ENCODE assay signal across 9 cellular contexts in genomic region chr6:33746651-33747100, GRCh38. TPM values are rescaled to one million over a fixed set of nuclear protein-coding genes. Genes with fewer than 3 reads are reported as not detected.
A peak's percentile ranks its signal among the peaks of the same experiment; 100 is the strongest.
DNase-seq lines count a peak whose midpoint lies in the region; ATAC-seq and TF ChIP-seq lines count a peak whose summit lies in the region.
"Had no signal": no experiment of that assay in that cellular context is flagged by ENCODE, and none has a peak within 500 bp of the region (broad histone marks: within the 10 kb centered on the region; RNA-seq: fewer than 3 reads in every experiment).

TSS of gene IP6K3 (minus strand) at chr6:33746905. CDS start at chr6:33735476, 11,429 bp downstream.

- CTCF ChIA-PET in activated naive CD4-positive, alpha-beta T cell treated with anti-CD3 and anti-CD28 coated beads for 36 hours (lab: Charles Lee): interaction anchor here (1.7 kb wide), 1 partner anchor 281 kb away, joined by 5 read pairs; no protein-coding TSS in a partner anchor

- H3K27me3 Mint-ChIP-seq in activated naive CD4-positive, alpha-beta T cell treated with anti-CD3 and anti-CD28 coated beads, Interleukin-2, amount 50 U/mL, for 24 hours: no peaks in the 10 kb centered on the region
- no peaks in the 10 kb centered on the region for H3K27me3 Mint-ChIP-seq in activated naive CD4-positive, alpha-beta T cell treated with anti-CD3 and anti-CD28 coated beads for 36 hours (ENCODE audit: low read depth)

- no peaks in the 10 kb centered on the region for H3K27me3 ChIP-seq in MG63
- H3K27me3 ChIP-seq: neutrophil had no signal

- no peaks in the 10 kb centered on the region for H3K9me3 ChIP-seq in MG63
- H3K9me3 ChIP-seq: neutrophil had no signal

- no peak for TF ChIP-seq CTCF in omental fat pad (IDR thresholded peaks at IDR 0.05)

- peak; percentile 84 for ATAC-seq in Right ventricle myocardium superior (ENCODE audit: poor library complexity)
- no peak for ATAC-seq in GM21360 (IDR thresholded peaks at IDR 0.05; ENCODE audit: unreplicated experiment)
- no peak for ATAC-seq in omental fat pad (ENCODE audit: low FRiP score)

- peak within 1 kb of the TSS; percentile 12 for H3K27ac Mint-ChIP-seq in activated naive CD4-positive, alpha-beta T cell treated with anti-CD3 and anti-CD28 coated beads, Interleukin-2, amount 50 U/mL, for 24 hours
- no peak within 1 kb of the TSS for H3K27ac Mint-ChIP-seq in activated naive CD4-positive, alpha-beta T cell treated with anti-CD3 and anti-CD28 coated beads for 36 hours

- no peak for DNase-seq in activated naive CD4-positive, alpha-beta T cell treated with anti-CD3 and anti-CD28 coated beads for 36 hours
- peak; percentile 82 for DNase-seq in Right ventricle myocardium superior
- peak in 54 of 56 donors; percentile 13 to 94 (median 78) for DNase-seq in nucleus accumbens (lab: John Stamatoyannopoulos, UW)
- DNase-seq in NCI-H748 treated with DMSO at 0.1 percent for 48 hours (lab: John Stamatoyannopoulos, UW): no peak
- DNase-seq in omental fat pad (ENCODE audit: low spot score): no peak
- no peak for DNase-seq in MG63

- intact Hi-C loops in activated naive CD4-positive, alpha-beta T cell treated with anti-CD3 and anti-CD28 coated beads for 36 hours (cut with micrococcal nuclease): loop anchor here (10.0 kb wide), 1 partner anchor 408 kb away; no protein-coding TSS in a partner anchor
- intact Hi-C loops in Right ventricle myocardium superior (cut with DNase I): no loop called here

- H3K4me1 Mint-ChIP-seq in activated naive CD4-positive, alpha-beta T cell treated with anti-CD3 and anti-CD28 coated beads, Interleukin-2, amount 50 U/mL, for 24 hours: peaks cover 4% of the 10 kb centered on the region
- peaks cover 2% of the 10 kb centered on the region for H3K4me1 Mint-ChIP-seq in activated naive CD4-positive, alpha-beta T cell treated with anti-CD3 and anti-CD28 coated beads for 36 hours (ENCODE audit: low read depth)

- H3K36me3 ChIP-seq in MG63: no peaks in the 10 kb centered on the region
- H3K36me3 ChIP-seq: neutrophil had no signal

- no peak within 1 kb of the TSS for H3K4me3 Mint-ChIP-seq in activated naive CD4-positive, alpha-beta T cell treated with anti-CD3 and anti-CD28 coated beads, Interleukin-2, amount 50 U/mL, for 24 hours
- no peak within 1 kb of the TSS for H3K4me3 Mint-ChIP-seq in activated naive CD4-positive, alpha-beta T cell treated with anti-CD3 and anti-CD28 coated beads for 36 hours

- H3K36me3 Mint-ChIP-seq in activated naive CD4-positive, alpha-beta T cell treated with anti-CD3 and anti-CD28 coated beads, Interleukin-2, amount 50 U/mL, for 24 hours: no peaks in the 10 kb centered on the region
- H3K36me3 Mint-ChIP-seq in activated naive CD4-positive, alpha-beta T cell treated with anti-CD3 and anti-CD28 coated beads for 36 hours (ENCODE audit: low read depth): no peaks in the 10 kb centered on the region

- H3K4me3 ChIP-seq in MG63: no peak within 1 kb of the TSS

- no peaks in the 10 kb centered on the region for H3K9me3 Mint-ChIP-seq in activated naive CD4-positive, alpha-beta T cell treated with anti-CD3 and anti-CD28 coated beads, Interleukin-2, amount 50 U/mL, for 24 hours
- no peaks in the 10 kb centered on the region for H3K9me3 Mint-ChIP-seq in activated naive CD4-positive, alpha-beta T cell treated with anti-CD3 and anti-CD28 coated beads for 36 hours

RNA-seq across cellular contexts. Expression of gene IP6K3, which starts in this region (rescaled TPM):
- not detected for total RNA-seq in activated naive CD4-positive, alpha-beta T cell treated with anti-CD3 and anti-CD28 coated beads for 36 hours
- total RNA-seq in Right ventricle myocardium superior (44.2 TPM), omental fat pad (1 to 10 TPM in 1 of 4 donors, under 1 TPM in 3; 0.19 to 2.2 (median 0.45) TPM)
- not detected in 2 replicates for total RNA-seq in MG63 (2014; rRNA removed; shearing (Covaris generic); ENCODE audit: low replicate concordance)

Comparison
In these comparisons a context has a peak if more than half of its experiments do, and no peak if none do; other contexts are left out.
1. RNA of gene IP6K3 (total RNA-seq): 44.2 TPM in Right ventricle myocardium superior (single experiment); 0.19 to 2.2 TPM in omental fat pad, not detected in activated naive CD4-positive, alpha-beta T cell treated with anti-CD3 and anti-CD28 coated beads for 36 hours and not detected in MG63; every median in the first group is over 10 times any median in the second.
2. DNase-seq: peak in Right ventricle myocardium superior (single experiment) and nucleus accumbens (54 of 56); none in activated naive CD4-positive, alpha-beta T cell treated with anti-CD3 and anti-CD28 coated beads for 36 hours (single experiment), NCI-H748 treated with DMSO at 0.1 percent for 48 hours (single experiment), omental fat pad (single experiment) and MG63 (single experiment).